In genomic region chr7:90613088-90613498, GRCh38 we compare ENCODE assay signal across 8 cellular contexts. TPM values are rescaled to one million over a fixed set of nuclear protein-coding genes. Genes with fewer than 3 reads are reported as not detected.
DNase-seq lines count a peak whose midpoint lies in the region; ATAC-seq, FAIRE-seq and TF ChIP-seq lines count a peak whose summit lies in the region.

No MANE protein-coding gene starts in this region.

- ATAC-seq in GM18861 (IDR thresholded peaks at IDR 0.05; ENCODE audit: unreplicated experiment) (peak; percentile 96), GM21723 (IDR thresholded peaks at IDR 0.05; ENCODE audit: unreplicated experiment) (peak; percentile 91), left lobe of liver (peak; percentile 72), aorta (ENCODE audit: low FRiP score) (no peak)

- intact Hi-C loops in left ventricle myocardium inferior (cut with micrococcal nuclease) = no loop called here
- intact Hi-C loops in aorta (cut with DNase I) = no loop called here

- H3K4me3 ChIP-seq in left ventricle myocardium inferior (no peak overlapping the region), aorta (ENCODE audit: low read length in 2 of 2) (no peak overlapping the region)

- no peaks in the 10 kb centered on the region for H3K36me3 ChIP-seq in left ventricle myocardium inferior
- H3K36me3 ChIP-seq in aorta (ENCODE audit: control insufficient read depth in 1 of 2, insufficient read depth in 2 of 2, low read length in 1 of 2) = no peaks in the 10 kb centered on the region

- peaks cover 9% of the 10 kb centered on the region; the same call in 1 of the 2 replicates for H3K36me3 Mint-ChIP-seq in HFFc6 (ENCODE audit: low read depth)

- TF ChIP-seq CTCF in HFFc6 (IDR thresholded peaks at IDR 0.05) (no peak), D721Med (IDR thresholded peaks at IDR 0.05; ENCODE audit: insufficient read depth, missing control alignments) (no peak), left ventricle myocardium inferior (IDR thresholded peaks at IDR 0.05; ENCODE audit: borderline replicate concordance) (no peak)

- no peak overlapping the region; the same call in 1 of the 2 replicates for H3K27ac Mint-ChIP-seq in HFFc6

- FAIRE-seq in D721Med (lab: Jason Lieb, UNC) = no peak

- 75 to 76% methylated on average over 3 of the region's 3 CpGs for WGBS in aorta, 2 donors

- peaks cover 1% of the 10 kb centered on the region; the same call in 1 of the 2 replicates for H3K27me3 Mint-ChIP-seq in HFFc6 (ENCODE audit: insufficient read depth)

- H3K9me3 ChIP-seq in left ventricle myocardium inferior (replicated peaks) = no peaks in the 10 kb centered on the region
- H3K9me3 ChIP-seq in aorta (ENCODE audit: control insufficient read depth, low read length) = no peaks in the 10 kb centered on the region

- peaks cover 25% of the 10 kb centered on the region for H3K4me1 ChIP-seq in left ventricle myocardium inferior
- no peaks in the 10 kb centered on the region for H3K4me1 ChIP-seq in aorta (ENCODE audit: control insufficient read depth in 1 of 2, insufficient read depth in 2 of 2, low read length in 2 of 2)

- H3K9me3 Mint-ChIP-seq in HFFc6 = no peaks in the 10 kb centered on the region

- peaks cover 6% of the 10 kb centered on the region for H3K4me1 Mint-ChIP-seq in HFFc6 (ENCODE audit: low read depth)

- DNase-seq in LHCN-M2 (ENCODE audit: low read depth) (peak; percentile 12), left lobe of liver (ENCODE audit: low spot score) (no peak), HFFc6 (no peak), D721Med (ENCODE audit: insufficient read length, low spot score) (no peak), left ventricle myocardium inferior (no peak), aorta (no peak)

- H3K27ac ChIP-seq in left ventricle myocardium inferior (replicated peaks) (no peak overlapping the region), aorta (ENCODE audit: low read depth in 1 of 2, low read length in 2 of 2) (no peak overlapping the region)

- H3K27me3 ChIP-seq in left ventricle myocardium inferior (ENCODE audit: low read depth) = no peaks in the 10 kb centered on the region
- no peaks in the 10 kb centered on the region for H3K27me3 ChIP-seq in aorta (ENCODE audit: control insufficient read depth in 1 of 2, insufficient read depth in 2 of 2, low read length in 1 of 2)

- H3K4me3 Mint-ChIP-seq in HFFc6 = no peak overlapping the region

RNA-seq across cellular contexts. Expression of gene CDK14, which starts 17.0 kb away (rescaled TPM):
- total RNA-seq in LHCN-M2 (2014; rRNA removed) (23.4 and 23.6 TPM in 2 replicates), left lobe of liver (21.6 TPM), left ventricle myocardium inferior (18.7 TPM), aorta (10 to 100 TPM; 53.6 to 72.4 TPM)
- 8.0 TPM for polyA plus RNA-seq in LHCN-M2 (2012)
- total RNA-seq in HFFc6 (2021; fragmentation: NEBNext Ultra II Directional; extraction: Animal tissue kit (Norgen Biotek cat#: 25700)) = 10 to 100 TPM; 18.4 to 28.6 (median 27.2) TPM
- 1 to 10 TPM; 4.6 to 5.5 TPM for polyA plus RNA-seq in aorta
